ENCODE assay signal across 12 cellular contexts in genomic region chr3:134527538-134528186, GRCh38. TPM values are rescaled to one million over a fixed set of nuclear protein-coding genes. Genes with fewer than 3 reads are reported as not detected.
DNase-seq lines count a peak whose midpoint lies in the region; ATAC-seq and TF ChIP-seq lines count a peak whose summit lies in the region.
"Had no signal": no experiment of that assay in that cellular context is flagged by ENCODE, and none has a peak within 500 bp of the region (broad histone marks: within the 10 kb centered on the region; RNA-seq: fewer than 3 reads in every experiment).

No MANE protein-coding gene starts in this region.

- no peak for DNase-seq in heart left ventricle
- DNase-seq in right atrium auricular region (ENCODE audit: low spot score) = no peak
- DNase-seq in Panc1 (ENCODE audit: low read depth, low spot score) = no peak
- DNase-seq in right cardiac atrium = peak in 1 of 3 donors; percentile 56
- DNase-seq in NCI-H1436 treated with DMSO at 0.1 percent for 48 hours (lab: John Stamatoyannopoulos, UW) = no peak
- DNase-seq: CD8-positive, alpha-beta memory T cell; GDM1; GOT3 had no signal

- H3K27me3 ChIP-seq in heart left ventricle (no peaks in the 10 kb centered on the region), right atrium auricular region (no peaks in the 10 kb centered on the region), Panc1 (ENCODE audit: control insufficient read depth, insufficient read depth, low read length) (no peaks in the 10 kb centered on the region), right cardiac atrium (ENCODE audit: control insufficient read depth, insufficient read depth) (no peaks in the 10 kb centered on the region), neutrophil (no peaks in the 10 kb centered on the region)
- H3K27me3 ChIP-seq: BLaER1 had no signal

- TF ChIP-seq CTCF in heart left ventricle (IDR thresholded peaks at IDR 0.05) = no peak
- TF ChIP-seq CTCF in right atrium auricular region (IDR thresholded peaks at IDR 0.05) = no peak
- no peak for TF ChIP-seq CTCF in Panc1 (IDR thresholded peaks at IDR 0.05)
- TF ChIP-seq CTCF in neutrophil (IDR thresholded peaks at IDR 0.05) = no peak

- intact Hi-C loops in heart left ventricle (cut with DNase I) (no loop called here), Panc1 (cut with micrococcal nuclease; ENCODE audit: unreplicated experiment) (no loop called here), right cardiac atrium (cut with DNase I) (no loop called here)

- ATAC-seq in heart left ventricle (peak; percentile 34 to 69 (median 55)), Panc1 (peak; percentile 34; the same call in 1 of the 2 replicates), right cardiac atrium (peak; percentile 44 to 73), HG02870 (IDR thresholded peaks at IDR 0.05; ENCODE audit: unreplicated experiment) (no peak)

- CTCF ChIA-PET in Panc1 (lab: Charles Lee) = no interaction called here

- BruUV-seq in Panc1 (replicated peaks; lab: Mats Ljungman, UMichigan) = no TSS peak

- H3K27ac ChIP-seq in heart left ventricle = no peak overlapping the region
- no peak overlapping the region for H3K27ac ChIP-seq in right atrium auricular region
- H3K27ac ChIP-seq in Panc1 (ENCODE audit: low read length) = no peak overlapping the region
- peak overlapping the region; percentile 36 for H3K27ac ChIP-seq in right cardiac atrium (ENCODE audit: low read length)
- H3K27ac ChIP-seq in neutrophil = peak overlapping the region; percentile 40
- H3K27ac ChIP-seq: BLaER1 had no signal

- H3K36me3 ChIP-seq in heart left ventricle (peaks cover 0 to 6% (median under 1%) of the 10 kb centered on the region in 9 donors), right atrium auricular region (peaks cover under 1% of the 10 kb centered on the region), Panc1 (ENCODE audit: control insufficient read depth, insufficient read depth, low read length) (no peaks in the 10 kb centered on the region), neutrophil (peaks cover under 1% of the 10 kb centered on the region)

- H3K9me3 ChIP-seq in heart left ventricle = peaks cover 0 to 40% (median 32%) of the 10 kb centered on the region in 12 donors
- H3K9me3 ChIP-seq in right atrium auricular region = peaks cover 4 to 32% of the 10 kb centered on the region in 2 donors
- no peaks in the 10 kb centered on the region; the same call in 1 of the 2 replicates for H3K9me3 ChIP-seq in Panc1 (ENCODE audit: control insufficient read depth, insufficient read depth, low read depth, low read length)
- no peaks in the 10 kb centered on the region for H3K9me3 ChIP-seq in right cardiac atrium (ENCODE audit: control insufficient read depth, low read length)
- H3K9me3 ChIP-seq in neutrophil = no peaks in the 10 kb centered on the region

- POLR2A ChIA-PET in Panc1 (lab: Charles Lee) = no interaction called here

- 77 to 90% (median 84%) methylated on average over 6 to 7 of the region's 7 CpGs for WGBS in heart left ventricle, 4 donors
- WGBS in right cardiac atrium = 85% methylated on average over 7 of the region's 7 CpGs

- H3K4me3 ChIP-seq in heart left ventricle (no peak overlapping the region), right atrium auricular region (no peak overlapping the region), Panc1 (ENCODE audit: low read depth in 2 of 2, low read length in 2 of 2) (no peak overlapping the region), right cardiac atrium (ENCODE audit: low read length) (no peak overlapping the region), neutrophil (ENCODE audit: low read depth in 1 of 2, low read length in 1 of 2) (no peak overlapping the region)
- H3K4me3 ChIP-seq: BLaER1 had no signal

- in situ Hi-C loops in Panc1 (cut with HindIII; ENCODE audit: low pct_unique_long_range_greater_than_20kb, low sequenced_read_pairs) = no loop called here

- H3K4me1 ChIP-seq in heart left ventricle (peaks cover 0 to 16% (median 0%) of the 10 kb centered on the region in 12 donors), right atrium auricular region (peaks cover 0 to 4% of the 10 kb centered on the region in 2 donors), Panc1 (ENCODE audit: control insufficient read depth, insufficient read depth, low read length) (no peaks in the 10 kb centered on the region), right cardiac atrium (ENCODE audit: control insufficient read depth, insufficient read depth, low read length) (no peaks in the 10 kb centered on the region), neutrophil (ENCODE audit: control insufficient read depth in 1 of 2, insufficient read depth in 1 of 2, low read depth in 1 of 2, low read length in 1 of 2) (peaks cover 0 to 9% of the 10 kb centered on the region in 2 experiments)
- H3K4me1 ChIP-seq: BLaER1, Caco-2 had no signal

- TF ChIP-seq POLR2A in heart left ventricle (IDR thresholded peaks at IDR 0.05) = no peak

RNA-seq across cellular contexts. Expression of gene CEP63, which starts 41.8 kb away (rescaled TPM):
- total RNA-seq in heart left ventricle (10 to 100 TPM; 19.1 to 35.3 (median 30.3) TPM), right atrium auricular region (10 to 100 TPM; 16.1 to 27.8 TPM), Panc1 (2021; ENCODE audit: unreplicated experiment) (30.5 TPM), right cardiac atrium (10 to 100 TPM; 31.3 to 41.6 (median 39.4) TPM)
- polyA plus RNA-seq in heart left ventricle (10 to 100 TPM; 27.0 to 27.2 TPM), right cardiac atrium (34.6 TPM)
- polyA plus RNA-seq in Panc1 (2012; ENCODE audit: insufficient read length) = 21.3 TPM

RNA-seq across cellular contexts. Expression of gene ANAPC13, which starts 41.9 kb away (rescaled TPM):
- total RNA-seq in heart left ventricle (100 to 1,000 TPM in 1 of 9 donors, 10 to 100 TPM in 8; 53.4 to 109 (median 81.3) TPM), right atrium auricular region (100 to 1,000 TPM in 1 of 2 donors, 10 to 100 TPM in 1; 67.8 to 110 TPM), Panc1 (2021; ENCODE audit: unreplicated experiment) (68.8 TPM), right cardiac atrium (10 to 100 TPM; 75.6 to 95.8 (median 81.3) TPM)
- polyA plus RNA-seq in heart left ventricle (10 to 100 TPM; 49.0 to 93.5 TPM), right cardiac atrium (87.7 TPM)
- 51.3 TPM for polyA plus RNA-seq in Panc1 (2012; ENCODE audit: insufficient read length)

Comparison
In these comparisons a context has a peak if more than half of its experiments do, and no peak if none do; other contexts are left out.
1. H3K27ac ChIP-seq: peak in right cardiac atrium (single experiment) and neutrophil (single experiment); none in heart left ventricle (0 of 12), right atrium auricular region (0 of 2) and Panc1 (single experiment).